Comparison of ENCODE assay signal across 8 cellular contexts in genomic region chr3:49841126-49841525, GRCh38. TPM values are rescaled to one million over a fixed set of nuclear protein-coding genes. Genes with fewer than 3 reads are reported as not detected.
A peak's percentile ranks its signal among the peaks of the same experiment; 100 is the strongest.
DNase-seq lines count a peak whose midpoint lies in the region; ATAC-seq and TF ChIP-seq lines count a peak whose summit lies in the region.
"Had no signal": no experiment of that assay in that cellular context is flagged by ENCODE, and none has a peak within 500 bp of the region (broad histone marks: within the 10 kb centered on the region; RNA-seq: fewer than 3 reads in every experiment).

No MANE protein-coding gene starts in this region.

- in situ Hi-C loops in HAP-1 (cut with MboI; ENCODE audit: low sequenced_read_pairs) (loop anchor here (25.0 kb wide), 1 partner anchor 304 kb away; no protein-coding TSS in a partner anchor), Panc1 (cut with HindIII; ENCODE audit: low pct_unique_long_range_greater_than_20kb, low sequenced_read_pairs) (no loop called here)

- H3K27ac ChIP-seq in Panc1 (ENCODE audit: low read length): no peak overlapping the region
- H3K27ac ChIP-seq: neutrophil had no signal

- CTCF ChIA-PET in Panc1 (lab: Charles Lee): interaction anchor here (0.6 to 1.1 kb wide), 3 partner anchors 28 to 117 kb away, joined by 3 read pairs; partner anchors contain the start of genes GMPPB and UBA7

- no peak overlapping the region for H3K27ac Mint-ChIP-seq in effector memory CD8-positive, alpha-beta T cell
- H3K27ac Mint-ChIP-seq: T-helper 1 cell treated with Interleukin-12 subunit alpha and Interleukin-12 subunit beta and Interleukin-4 antibody, amounts not matched to agents 30 μg/mL and 1 μg/mL, for 36 hours had no signal

- DNase-seq in HAP-1 (ENCODE audit: low spot score in 2 of 2): peak; percentile 4 to 40
- peak; percentile 24 for DNase-seq in Panc1 (ENCODE audit: low read depth, low spot score)
- no peak for DNase-seq in kidney epithelial cell (ENCODE audit: low read depth)
- no peak for DNase-seq in effector memory CD8-positive, alpha-beta T cell
- no peak for DNase-seq in cortex of kidney (lab: John Stamatoyannopoulos, UW)

- H3K9me3 ChIP-seq in HAP-1: no peaks in the 10 kb centered on the region
- H3K9me3 ChIP-seq in Panc1 (ENCODE audit: control insufficient read depth, insufficient read depth, low read depth, low read length): no peaks in the 10 kb centered on the region
- H3K9me3 ChIP-seq: neutrophil had no signal

- H3K4me3 ChIP-seq in HAP-1: no peak overlapping the region
- H3K4me3 ChIP-seq in Panc1 (ENCODE audit: low read depth in 2 of 2, low read length in 2 of 2): no peak overlapping the region
- no peak overlapping the region for H3K4me3 ChIP-seq in kidney epithelial cell (ENCODE audit: low read depth, low read length)

- POLR2A ChIA-PET in Panc1 (lab: Charles Lee): no interaction called here

- H3K36me3 Mint-ChIP-seq in effector memory CD8-positive, alpha-beta T cell (ENCODE audit: insufficient read depth): no peaks in the 10 kb centered on the region

- H3K4me3 Mint-ChIP-seq in effector memory CD8-positive, alpha-beta T cell: no peak overlapping the region
- H3K4me3 Mint-ChIP-seq: T-helper 1 cell treated with Interleukin-12 subunit alpha and Interleukin-12 subunit beta and Interleukin-4 antibody, amounts not matched to agents 30 μg/mL and 1 μg/mL, for 36 hours had no signal

- no TSS peak for BruUV-seq in Panc1 (replicated peaks; lab: Mats Ljungman, UMichigan)

- H3K4me1 ChIP-seq in HAP-1 (no peaks in the 10 kb centered on the region), Panc1 (ENCODE audit: control insufficient read depth, insufficient read depth, low read length) (no peaks in the 10 kb centered on the region)

- no peaks in the 10 kb centered on the region for H3K9me3 Mint-ChIP-seq in effector memory CD8-positive, alpha-beta T cell
- H3K9me3 Mint-ChIP-seq: T-helper 1 cell treated with Interleukin-12 subunit alpha and Interleukin-12 subunit beta and Interleukin-4 antibody, amounts not matched to agents 30 μg/mL and 1 μg/mL, for 36 hours had no signal

- peak; percentile 72 for ATAC-seq in Panc1
- ATAC-seq in effector memory CD8-positive, alpha-beta T cell (replicated peaks): no peak
- ATAC-seq in HG02588 (IDR thresholded peaks at IDR 0.05; ENCODE audit: unreplicated experiment): no peak

- no peaks in the 10 kb centered on the region for H3K27me3 ChIP-seq in HAP-1 (ENCODE audit: low read depth)
- H3K27me3 ChIP-seq in Panc1 (ENCODE audit: control insufficient read depth, insufficient read depth, low read length): no peaks in the 10 kb centered on the region
- no peaks in the 10 kb centered on the region for H3K27me3 ChIP-seq in kidney epithelial cell (ENCODE audit: control insufficient read depth, insufficient read depth, low read length)
- H3K27me3 ChIP-seq: neutrophil had no signal

- H3K27me3 Mint-ChIP-seq in effector memory CD8-positive, alpha-beta T cell: no peaks in the 10 kb centered on the region

- TF ChIP-seq CTCF in Panc1 (IDR thresholded peaks at IDR 0.05) (peak; percentile 71; the same call in 1 of the 2 replicates), kidney epithelial cell (IDR thresholded peaks at IDR 0.05; ENCODE audit: insufficient read depth, low read length, poor library complexity, severe bottlenecking) (peak; percentile 50)

- no peaks in the 10 kb centered on the region for H3K4me1 Mint-ChIP-seq in effector memory CD8-positive, alpha-beta T cell (ENCODE audit: low read depth in 2 of 2)

- intact Hi-C loops in Panc1 (cut with micrococcal nuclease; ENCODE audit: unreplicated experiment): no loop called here

- H3K36me3 ChIP-seq in HAP-1 (replicated peaks): peaks cover 61% of the 10 kb centered on the region
- no peaks in the 10 kb centered on the region; the same call in 1 of the 2 replicates for H3K36me3 ChIP-seq in Panc1 (ENCODE audit: control insufficient read depth, insufficient read depth, low read length)
- peaks cover 2% of the 10 kb centered on the region for H3K36me3 ChIP-seq in kidney epithelial cell (ENCODE audit: control insufficient read depth, insufficient read depth, low read length)

RNA-seq across cellular contexts. Expression of gene TRAIP, which starts 15.2 kb away (rescaled TPM):
- total RNA-seq in Panc1 (2021; ENCODE audit: unreplicated experiment) (18.5 TPM), kidney epithelial cell (4.2 and 5.4 TPM in 2 replicates)
- 8.2 TPM for polyA plus RNA-seq in Panc1 (2012; ENCODE audit: insufficient read length)

RNA-seq across cellular contexts. Expression of gene UBA7, which starts 27.4 kb away (rescaled TPM):
- total RNA-seq in Panc1 (2021; ENCODE audit: unreplicated experiment) (12.5 TPM), kidney epithelial cell (6.3 and 11.8 TPM in 2 replicates)
- polyA plus RNA-seq in Panc1 (2012; ENCODE audit: insufficient read length): 6.9 TPM

RNA-seq across cellular contexts. Expression of gene CAMKV, which starts 28.6 kb away (rescaled TPM):
- total RNA-seq in Panc1 (2021; ENCODE audit: unreplicated experiment) (0.85 TPM), kidney epithelial cell (not detected in 2 replicates)
- not detected for polyA plus RNA-seq in Panc1 (2012; ENCODE audit: insufficient read length)

RNA-seq across cellular contexts. Expression of gene INKA1, which starts 38.1 kb away (rescaled TPM):
- total RNA-seq in Panc1 (2021; ENCODE audit: unreplicated experiment) (2.2 TPM), kidney epithelial cell (not detected in 2 replicates)
- 2.8 TPM for polyA plus RNA-seq in Panc1 (2012; ENCODE audit: insufficient read length)

RNA-seq across cellular contexts. Expression of gene CDHR4, which starts 41.5 kb away (rescaled TPM):
- not detected for total RNA-seq in Panc1 (2021; ENCODE audit: unreplicated experiment)
- 0.24 TPM for polyA plus RNA-seq in Panc1 (2012; ENCODE audit: insufficient read length)
- not detected in 2 replicates for total RNA-seq in kidney epithelial cell

Comparison
In these comparisons a context has a peak if more than half of its experiments do, and no peak if none do; other contexts are left out.
1. DNase-seq: peak in HAP-1 (2 of 2) and Panc1 (single experiment); none in kidney epithelial cell (single experiment), effector memory CD8-positive, alpha-beta T cell (0 of 3) and cortex of kidney (single experiment).